1 cellular context compared by ENCODE assay signal in the genomic region with DNA sequence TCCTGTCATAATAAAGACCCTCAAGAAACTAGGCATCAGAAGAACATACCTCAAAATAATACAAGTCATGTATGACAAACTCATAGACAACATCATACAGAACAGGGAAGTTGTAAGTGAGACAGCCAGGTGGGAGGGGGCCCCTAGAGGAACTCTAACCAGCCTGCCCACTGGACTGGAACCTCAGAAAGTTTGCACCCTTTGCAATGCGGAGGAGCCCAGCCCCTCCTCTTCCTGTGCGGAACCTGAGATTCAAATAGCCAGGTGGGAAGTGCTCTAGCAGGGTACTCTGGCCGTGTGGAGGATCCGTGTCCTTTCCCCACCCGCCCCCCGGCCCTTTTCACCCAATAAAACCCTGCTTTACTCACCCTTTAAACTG.
TF ChIP-seq lines count a peak whose summit lies in the region.

No MANE protein-coding gene starts in this region.

TF ChIP-seq in GM12878, 131 proteins besides CTCF, POLR2A, EP300 and RAD21 (continued from another document):
- TF ChIP-seq, protein P1, sequence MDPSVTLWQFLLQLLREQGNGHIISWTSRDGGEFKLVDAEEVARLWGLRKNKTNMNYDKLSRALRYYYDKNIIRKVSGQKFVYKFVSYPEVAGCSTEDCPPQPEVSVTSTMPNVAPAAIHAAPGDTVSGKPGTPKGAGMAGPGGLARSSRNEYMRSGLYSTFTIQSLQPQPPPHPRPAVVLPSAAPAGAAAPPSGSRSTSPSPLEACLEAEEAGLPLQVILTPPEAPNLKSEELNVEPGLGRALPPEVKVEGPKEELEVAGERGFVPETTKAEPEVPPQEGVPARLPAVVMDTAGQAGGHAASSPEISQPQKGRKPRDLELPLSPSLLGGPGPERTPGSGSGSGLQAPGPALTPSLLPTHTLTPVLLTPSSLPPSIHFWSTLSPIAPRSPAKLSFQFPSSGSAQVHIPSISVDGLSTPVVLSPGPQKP (IDR thresholded peaks at IDR 0.05; ENCODE audit: low read depth, low read length): no peak
- TF ChIP-seq TBL1XR1 (IDR thresholded peaks at IDR 0.05; ENCODE audit: low read depth, low read length): peak; percentile 63; the same call in 1 of the 2 replicates
- TF ChIP-seq, protein P2, sequence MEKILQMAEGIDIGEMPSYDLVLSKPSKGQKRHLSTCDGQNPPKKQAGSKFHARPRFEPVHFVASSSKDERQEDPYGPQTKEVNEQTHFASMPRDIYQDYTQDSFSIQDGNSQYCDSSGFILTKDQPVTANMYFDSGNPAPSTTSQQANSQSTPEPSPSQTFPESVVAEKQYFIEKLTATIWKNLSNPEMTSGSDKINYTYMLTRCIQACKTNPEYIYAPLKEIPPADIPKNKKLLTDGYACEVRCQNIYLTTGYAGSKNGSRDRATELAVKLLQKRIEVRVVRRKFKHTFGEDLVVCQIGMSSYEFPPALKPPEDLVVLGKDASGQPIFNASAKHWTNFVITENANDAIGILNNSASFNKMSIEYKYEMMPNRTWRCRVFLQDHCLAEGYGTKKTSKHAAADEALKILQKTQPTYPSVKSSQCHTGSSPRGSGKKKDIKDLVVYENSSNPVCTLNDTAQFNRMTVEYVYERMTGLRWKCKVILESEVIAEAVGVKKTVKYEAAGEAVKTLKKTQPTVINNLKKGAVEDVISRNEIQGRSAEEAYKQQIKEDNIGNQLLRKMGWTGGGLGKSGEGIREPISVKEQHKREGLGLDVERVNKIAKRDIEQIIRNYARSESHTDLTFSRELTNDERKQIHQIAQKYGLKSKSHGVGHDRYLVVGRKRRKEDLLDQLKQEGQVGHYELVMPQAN (conservative IDR thresholded peaks at IDR 0.05): no peak
- TF ChIP-seq, protein P3, sequence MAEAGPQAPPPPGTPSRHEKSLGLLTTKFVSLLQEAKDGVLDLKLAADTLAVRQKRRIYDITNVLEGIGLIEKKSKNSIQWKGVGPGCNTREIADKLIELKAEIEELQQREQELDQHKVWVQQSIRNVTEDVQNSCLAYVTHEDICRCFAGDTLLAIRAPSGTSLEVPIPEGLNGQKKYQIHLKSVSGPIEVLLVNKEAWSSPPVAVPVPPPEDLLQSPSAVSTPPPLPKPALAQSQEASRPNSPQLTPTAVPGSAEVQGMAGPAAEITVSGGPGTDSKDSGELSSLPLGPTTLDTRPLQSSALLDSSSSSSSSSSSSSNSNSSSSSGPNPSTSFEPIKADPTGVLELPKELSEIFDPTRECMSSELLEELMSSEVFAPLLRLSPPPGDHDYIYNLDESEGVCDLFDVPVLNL (IDR thresholded peaks at IDR 0.05; ENCODE audit: low read depth, low read length): peak; percentile 67; the same call in 1 of the 2 replicates
- TF ChIP-seq, protein P4, sequence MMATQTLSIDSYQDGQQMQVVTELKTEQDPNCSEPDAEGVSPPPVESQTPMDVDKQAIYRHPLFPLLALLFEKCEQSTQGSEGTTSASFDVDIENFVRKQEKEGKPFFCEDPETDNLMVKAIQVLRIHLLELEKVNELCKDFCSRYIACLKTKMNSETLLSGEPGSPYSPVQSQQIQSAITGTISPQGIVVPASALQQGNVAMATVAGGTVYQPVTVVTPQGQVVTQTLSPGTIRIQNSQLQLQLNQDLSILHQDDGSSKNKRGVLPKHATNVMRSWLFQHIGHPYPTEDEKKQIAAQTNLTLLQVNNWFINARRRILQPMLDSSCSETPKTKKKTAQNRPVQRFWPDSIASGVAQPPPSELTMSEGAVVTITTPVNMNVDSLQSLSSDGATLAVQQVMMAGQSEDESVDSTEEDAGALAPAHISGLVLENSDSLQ (IDR thresholded peaks at IDR 0.05): no peak
- TF ChIP-seq, protein P5, sequence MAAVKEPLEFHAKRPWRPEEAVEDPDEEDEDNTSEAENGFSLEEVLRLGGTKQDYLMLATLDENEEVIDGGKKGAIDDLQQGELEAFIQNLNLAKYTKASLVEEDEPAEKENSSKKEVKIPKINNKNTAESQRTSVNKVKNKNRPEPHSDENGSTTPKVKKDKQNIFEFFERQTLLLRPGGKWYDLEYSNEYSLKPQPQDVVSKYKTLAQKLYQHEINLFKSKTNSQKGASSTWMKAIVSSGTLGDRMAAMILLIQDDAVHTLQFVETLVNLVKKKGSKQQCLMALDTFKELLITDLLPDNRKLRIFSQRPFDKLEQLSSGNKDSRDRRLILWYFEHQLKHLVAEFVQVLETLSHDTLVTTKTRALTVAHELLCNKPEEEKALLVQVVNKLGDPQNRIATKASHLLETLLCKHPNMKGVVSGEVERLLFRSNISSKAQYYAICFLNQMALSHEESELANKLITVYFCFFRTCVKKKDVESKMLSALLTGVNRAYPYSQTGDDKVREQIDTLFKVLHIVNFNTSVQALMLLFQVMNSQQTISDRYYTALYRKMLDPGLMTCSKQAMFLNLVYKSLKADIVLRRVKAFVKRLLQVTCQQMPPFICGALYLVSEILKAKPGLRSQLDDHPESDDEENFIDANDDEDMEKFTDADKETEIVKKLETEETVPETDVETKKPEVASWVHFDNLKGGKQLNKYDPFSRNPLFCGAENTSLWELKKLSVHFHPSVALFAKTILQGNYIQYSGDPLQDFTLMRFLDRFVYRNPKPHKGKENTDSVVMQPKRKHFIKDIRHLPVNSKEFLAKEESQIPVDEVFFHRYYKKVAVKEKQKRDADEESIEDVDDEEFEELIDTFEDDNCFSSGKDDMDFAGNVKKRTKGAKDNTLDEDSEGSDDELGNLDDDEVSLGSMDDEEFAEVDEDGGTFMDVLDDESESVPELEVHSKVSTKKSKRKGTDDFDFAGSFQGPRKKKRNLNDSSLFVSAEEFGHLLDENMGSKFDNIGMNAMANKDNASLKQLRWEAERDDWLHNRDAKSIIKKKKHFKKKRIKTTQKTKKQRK (IDR thresholded peaks at IDR 0.05; ENCODE audit: low read depth, low read length): no peak
- TF ChIP-seq SREBF2 (IDR thresholded peaks at IDR 0.05; ENCODE audit: low read length): no peak
- TF ChIP-seq, protein P6, sequence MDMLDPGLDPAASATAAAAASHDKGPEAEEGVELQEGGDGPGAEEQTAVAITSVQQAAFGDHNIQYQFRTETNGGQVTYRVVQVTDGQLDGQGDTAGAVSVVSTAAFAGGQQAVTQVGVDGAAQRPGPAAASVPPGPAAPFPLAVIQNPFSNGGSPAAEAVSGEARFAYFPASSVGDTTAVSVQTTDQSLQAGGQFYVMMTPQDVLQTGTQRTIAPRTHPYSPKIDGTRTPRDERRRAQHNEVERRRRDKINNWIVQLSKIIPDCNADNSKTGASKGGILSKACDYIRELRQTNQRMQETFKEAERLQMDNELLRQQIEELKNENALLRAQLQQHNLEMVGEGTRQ (IDR thresholded peaks at IDR 0.05; ENCODE audit: borderline replicate concordance, low read depth, low read length): no peak
- TF ChIP-seq ASH2L (IDR thresholded peaks at IDR 0.05; ENCODE audit: borderline replicate concordance, low read depth): no peak
- peak; percentile 35 to 67; a peak in 1 of 4 replicates for TF ChIP-seq IKZF2 (IDR thresholded peaks at IDR 0.05)
- no peak for TF ChIP-seq BRCA1 (IDR thresholded peaks at IDR 0.05; ENCODE audit: low read depth, low read length)
- TF ChIP-seq, protein P7, sequence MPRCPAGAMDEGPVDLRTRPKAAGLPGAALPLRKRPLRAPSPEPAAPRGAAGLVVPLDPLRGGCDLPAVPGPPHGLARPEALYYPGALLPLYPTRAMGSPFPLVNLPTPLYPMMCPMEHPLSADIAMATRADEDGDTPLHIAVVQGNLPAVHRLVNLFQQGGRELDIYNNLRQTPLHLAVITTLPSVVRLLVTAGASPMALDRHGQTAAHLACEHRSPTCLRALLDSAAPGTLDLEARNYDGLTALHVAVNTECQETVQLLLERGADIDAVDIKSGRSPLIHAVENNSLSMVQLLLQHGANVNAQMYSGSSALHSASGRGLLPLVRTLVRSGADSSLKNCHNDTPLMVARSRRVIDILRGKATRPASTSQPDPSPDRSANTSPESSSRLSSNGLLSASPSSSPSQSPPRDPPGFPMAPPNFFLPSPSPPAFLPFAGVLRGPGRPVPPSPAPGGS (IDR thresholded peaks at IDR 0.05; ENCODE audit: borderline replicate concordance, insufficient read depth, low read depth, low read length, poor library complexity, severe bottlenecking): peak; percentile 94
- TF ChIP-seq SMC3 (IDR thresholded peaks at IDR 0.05; ENCODE audit: borderline replicate concordance, low read length): peak; percentile 26; the same call in 1 of the 2 replicates
- peak; percentile 81 for TF ChIP-seq RUNX3 (IDR thresholded peaks at IDR 0.05; ENCODE audit: low read length)
- TF ChIP-seq, protein P8, sequence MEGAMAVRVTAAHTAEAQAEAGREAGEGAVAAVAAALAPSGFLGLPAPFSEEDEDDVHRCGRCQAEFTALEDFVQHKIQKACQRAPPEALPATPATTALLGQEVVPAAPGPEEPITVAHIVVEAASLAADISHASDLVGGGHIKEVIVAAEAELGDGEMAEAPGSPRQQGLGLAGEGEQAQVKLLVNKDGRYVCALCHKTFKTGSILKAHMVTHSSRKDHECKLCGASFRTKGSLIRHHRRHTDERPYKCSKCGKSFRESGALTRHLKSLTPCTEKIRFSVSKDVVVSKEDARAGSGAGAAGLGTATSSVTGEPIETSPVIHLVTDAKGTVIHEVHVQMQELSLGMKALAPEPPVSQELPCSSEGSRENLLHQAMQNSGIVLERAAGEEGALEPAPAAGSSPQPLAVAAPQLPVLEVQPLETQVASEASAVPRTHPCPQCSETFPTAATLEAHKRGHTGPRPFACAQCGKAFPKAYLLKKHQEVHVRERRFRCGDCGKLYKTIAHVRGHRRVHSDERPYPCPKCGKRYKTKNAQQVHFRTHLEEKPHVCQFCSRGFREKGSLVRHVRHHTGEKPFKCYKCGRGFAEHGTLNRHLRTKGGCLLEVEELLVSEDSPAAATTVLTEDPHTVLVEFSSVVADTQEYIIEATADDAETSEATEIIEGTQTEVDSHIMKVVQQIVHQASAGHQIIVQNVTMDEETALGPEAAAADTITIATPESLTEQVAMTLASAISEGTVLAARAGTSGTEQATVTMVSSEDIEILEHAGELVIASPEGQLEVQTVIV (IDR thresholded peaks at IDR 0.05; ENCODE audit: borderline replicate concordance, partially characterized antibody): no peak
- TF ChIP-seq ZZZ3 (IDR thresholded peaks at IDR 0.05; ENCODE audit: control insufficient read depth, insufficient read length, low read depth): no peak
- TF ChIP-seq SIX5 (IDR thresholded peaks at IDR 0.05; ENCODE audit: low read depth, low read length, severe bottlenecking): no peak
- TF ChIP-seq DPF2 (IDR thresholded peaks at IDR 0.05): peak; percentile 39; the same call in 1 of the 2 replicates
- no peak for TF ChIP-seq JUND (IDR thresholded peaks at IDR 0.05; ENCODE audit: low read depth, low read length)
- TF ChIP-seq, protein P9, sequence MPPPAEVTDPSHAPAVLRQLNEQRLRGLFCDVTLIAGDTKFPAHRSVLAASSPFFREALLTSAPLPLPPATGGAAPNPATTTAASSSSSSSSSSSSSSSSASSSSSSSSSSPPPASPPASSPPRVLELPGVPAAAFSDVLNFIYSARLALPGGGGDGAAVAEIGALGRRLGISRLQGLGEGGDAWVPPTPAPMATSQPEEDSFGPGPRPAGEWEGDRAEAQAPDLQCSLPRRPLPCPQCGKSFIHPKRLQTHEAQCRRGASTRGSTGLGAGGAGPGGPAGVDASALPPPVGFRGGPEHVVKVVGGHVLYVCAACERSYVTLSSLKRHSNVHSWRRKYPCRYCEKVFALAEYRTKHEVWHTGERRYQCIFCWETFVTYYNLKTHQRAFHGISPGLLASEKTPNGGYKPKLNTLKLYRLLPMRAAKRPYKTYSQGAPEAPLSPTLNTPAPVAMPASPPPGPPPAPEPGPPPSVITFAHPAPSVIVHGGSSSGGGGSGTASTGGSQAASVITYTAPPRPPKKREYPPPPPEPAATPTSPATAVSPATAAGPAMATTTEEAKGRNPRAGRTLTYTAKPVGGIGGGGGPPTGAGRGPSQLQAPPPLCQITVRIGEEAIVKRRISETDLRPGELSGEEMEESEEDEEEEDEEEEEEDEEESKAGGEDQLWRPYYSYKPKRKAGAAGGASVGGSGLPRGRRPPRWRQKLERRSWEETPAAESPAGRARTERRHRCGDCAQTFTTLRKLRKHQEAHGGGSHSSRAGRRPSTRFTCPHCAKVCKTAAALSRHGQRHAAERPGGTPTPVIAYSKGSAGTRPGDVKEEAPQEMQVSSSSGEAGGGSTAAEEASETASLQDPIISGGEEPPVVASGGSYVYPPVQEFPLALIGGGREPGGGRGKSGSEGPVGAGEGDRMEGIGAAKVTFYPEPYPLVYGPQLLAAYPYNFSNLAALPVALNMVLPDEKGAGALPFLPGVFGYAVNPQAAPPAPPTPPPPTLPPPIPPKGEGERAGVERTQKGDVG (CRISPR knock-in tag; IDR thresholded peaks at IDR 0.05): no peak
- TF ChIP-seq ZNF217 (IDR thresholded peaks at IDR 0.05): no peak
- TF ChIP-seq, protein P10, sequence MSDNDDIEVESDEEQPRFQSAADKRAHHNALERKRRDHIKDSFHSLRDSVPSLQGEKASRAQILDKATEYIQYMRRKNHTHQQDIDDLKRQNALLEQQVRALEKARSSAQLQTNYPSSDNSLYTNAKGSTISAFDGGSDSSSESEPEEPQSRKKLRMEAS (IDR thresholded peaks at IDR 0.05; ENCODE audit: low read depth, low read length): no peak
- peak; percentile 98 for TF ChIP-seq PAX5 (IDR thresholded peaks at IDR 0.05; ENCODE audit: borderline replicate concordance, low read depth, low read length)
- TF ChIP-seq CHD4 (IDR thresholded peaks at IDR 0.05): no peak
- no peak for TF ChIP-seq HDGF (IDR thresholded peaks at IDR 0.05)
- TF ChIP-seq JUNB (IDR thresholded peaks at IDR 0.05): no peak
- no peak for TF ChIP-seq HCFC1 (IDR thresholded peaks at IDR 0.05; ENCODE audit: low read length)
- peak; percentile 63 for TF ChIP-seq ZBED1 (IDR thresholded peaks at IDR 0.05; ENCODE audit: borderline replicate concordance)
- TF ChIP-seq, protein P11, sequence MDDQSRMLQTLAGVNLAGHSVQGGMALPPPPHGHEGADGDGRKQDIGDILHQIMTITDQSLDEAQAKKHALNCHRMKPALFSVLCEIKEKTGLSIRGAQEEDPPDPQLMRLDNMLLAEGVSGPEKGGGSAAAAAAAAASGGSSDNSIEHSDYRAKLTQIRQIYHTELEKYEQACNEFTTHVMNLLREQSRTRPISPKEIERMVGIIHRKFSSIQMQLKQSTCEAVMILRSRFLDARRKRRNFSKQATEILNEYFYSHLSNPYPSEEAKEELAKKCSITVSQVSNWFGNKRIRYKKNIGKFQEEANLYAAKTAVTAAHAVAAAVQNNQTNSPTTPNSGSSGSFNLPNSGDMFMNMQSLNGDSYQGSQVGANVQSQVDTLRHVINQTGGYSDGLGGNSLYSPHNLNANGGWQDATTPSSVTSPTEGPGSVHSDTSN (IDR thresholded peaks at IDR 0.05; ENCODE audit: insufficient replicate concordance, low read depth, low read length): no peak
- peak; percentile 89; the same call in 1 of the 2 replicates for TF ChIP-seq PAX8 (IDR thresholded peaks at IDR 0.05)
- TF ChIP-seq, protein P12, sequence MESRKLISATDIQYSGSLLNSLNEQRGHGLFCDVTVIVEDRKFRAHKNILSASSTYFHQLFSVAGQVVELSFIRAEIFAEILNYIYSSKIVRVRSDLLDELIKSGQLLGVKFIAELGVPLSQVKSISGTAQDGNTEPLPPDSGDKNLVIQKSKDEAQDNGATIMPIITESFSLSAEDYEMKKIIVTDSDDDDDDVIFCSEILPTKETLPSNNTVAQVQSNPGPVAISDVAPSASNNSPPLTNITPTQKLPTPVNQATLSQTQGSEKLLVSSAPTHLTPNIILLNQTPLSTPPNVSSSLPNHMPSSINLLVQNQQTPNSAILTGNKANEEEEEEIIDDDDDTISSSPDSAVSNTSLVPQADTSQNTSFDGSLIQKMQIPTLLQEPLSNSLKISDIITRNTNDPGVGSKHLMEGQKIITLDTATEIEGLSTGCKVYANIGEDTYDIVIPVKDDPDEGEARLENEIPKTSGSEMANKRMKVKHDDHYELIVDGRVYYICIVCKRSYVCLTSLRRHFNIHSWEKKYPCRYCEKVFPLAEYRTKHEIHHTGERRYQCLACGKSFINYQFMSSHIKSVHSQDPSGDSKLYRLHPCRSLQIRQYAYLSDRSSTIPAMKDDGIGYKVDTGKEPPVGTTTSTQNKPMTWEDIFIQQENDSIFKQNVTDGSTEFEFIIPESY (IDR thresholded peaks at IDR 0.05): no peak
TF ChIP-seq in GM12878: peak in this region for 48.
